In genomic region chr2:149098722-149099121, GRCh38 we compare ENCODE assay signal across 17 cellular contexts.
DNase-seq lines count a peak whose midpoint lies in the region; ATAC-seq, FAIRE-seq and TF ChIP-seq lines count a peak whose summit lies in the region.
"Had no signal": no experiment of that assay in that cellular context is flagged by ENCODE, and none has a peak within 500 bp of the region (broad histone marks: within the 10 kb centered on the region; RNA-seq: fewer than 3 reads in every experiment).

No MANE protein-coding gene starts in this region.

- no peaks in the 10 kb centered on the region for H3K9me1 ChIP-seq in endothelial cell of umbilical vein (replicated peaks; ENCODE audit: control insufficient read depth, extremely low read depth, insufficient read depth, low read length)

- no peaks in the 10 kb centered on the region for H3K36me3 ChIP-seq in endothelial cell of umbilical vein (ENCODE audit: control insufficient read depth in 2 of 2, extremely low read depth in 1 of 2, insufficient read depth in 2 of 2, low read length in 2 of 2)

- H3K79me2 ChIP-seq in endothelial cell of umbilical vein (ENCODE audit: control insufficient read depth, insufficient read depth, low read length), result no peaks in the 10 kb centered on the region
- H3K79me2 ChIP-seq: hepatocyte had no signal

- POLR2A ChIA-PET in endothelial cell of umbilical vein (lab: Charles Lee), result no interaction called here

- TF ChIP-seq CTCF in endothelial cell of umbilical vein (IDR thresholded peaks at IDR 0.05; ENCODE audit: extremely low read depth in 1 of 2, insufficient read depth in 1 of 2, low read depth in 1 of 2, low read length in 2 of 2) (no peak), nephron progenitor cell (IDR thresholded peaks at IDR 0.05) (no peak)

- no peak overlapping the region for H3K4me2 ChIP-seq in endothelial cell of umbilical vein (ENCODE audit: insufficient read depth, low read length)
- H3K4me2 ChIP-seq: hepatocyte had no signal

- BruUV-seq in endothelial cell of umbilical vein (replicated peaks; lab: Mats Ljungman, UMichigan), result no TSS peak

- H3K4me1 ChIP-seq in endothelial cell of umbilical vein (ENCODE audit: control insufficient read depth, extremely low read depth, insufficient read depth, low read length), result no peaks in the 10 kb centered on the region

- CTCF ChIA-PET in endothelial cell of umbilical vein (lab: Charles Lee), result interaction anchor here (0.6 kb wide), 1 partner anchor 1933 kb away, joined by 4 read pairs; no protein-coding TSS in a partner anchor

- no peak overlapping the region for H3K4me3 Mint-ChIP-seq in nephron progenitor cell
- H3K4me3 Mint-ChIP-seq: activated CD8-positive, alpha-beta memory T cell treated with anti-CD3 and anti-CD28 coated beads, Interleukin-2, amount 10 ng/mL, durations not matched to agents 7 days and 5 days; B cell; WTC11 had no signal

- no peak for TF ChIP-seq POLR2A in endothelial cell of umbilical vein (IDR thresholded peaks at IDR 0.05; ENCODE audit: low read depth, low read length)

- H3K27ac Mint-ChIP-seq in nephron progenitor cell, result peak overlapping the region; percentile 74
- H3K27ac Mint-ChIP-seq: activated CD8-positive, alpha-beta memory T cell treated with anti-CD3 and anti-CD28 coated beads, Interleukin-2, amount 10 ng/mL, durations not matched to agents 7 days and 5 days; B cell; WTC11 had no signal

- no peak overlapping the region for H3K27ac ChIP-seq in endothelial cell of umbilical vein (ENCODE audit: insufficient read depth, low read depth, low read length)
- H3K27ac ChIP-seq: hepatocyte had no signal

- no peak overlapping the region for H3K4me3 ChIP-seq in endothelial cell of umbilical vein (replicated peaks in 1 of 3; ENCODE audit: insufficient read depth in 1 of 3, low read depth in 1 of 3, low read length in 3 of 3)
- H3K4me3 ChIP-seq: hepatocyte had no signal

- H4K20me1 ChIP-seq in endothelial cell of umbilical vein (replicated peaks; ENCODE audit: control insufficient read depth, extremely low read depth, insufficient read depth, low read length), result no peaks in the 10 kb centered on the region

- peaks cover 4% of the 10 kb centered on the region for H3K36me3 Mint-ChIP-seq in nephron progenitor cell (ENCODE audit: low read depth)
- H3K36me3 Mint-ChIP-seq: activated CD8-positive, alpha-beta memory T cell treated with anti-CD3 and anti-CD28 coated beads, Interleukin-2, amount 10 ng/mL, durations not matched to agents 7 days and 5 days; WTC11 had no signal

- no peaks in the 10 kb centered on the region for H3K27me3 Mint-ChIP-seq in nephron progenitor cell (ENCODE audit: low read depth, poor library complexity)

- peaks cover 3% of the 10 kb centered on the region for H3K9me3 Mint-ChIP-seq in nephron progenitor cell
- H3K9me3 Mint-ChIP-seq: WTC11 had no signal

- H3K4me1 Mint-ChIP-seq in nephron progenitor cell, result peaks cover 33% of the 10 kb centered on the region
- H3K4me1 Mint-ChIP-seq: activated CD8-positive, alpha-beta memory T cell treated with anti-CD3 and anti-CD28 coated beads, Interleukin-2, amount 10 ng/mL, durations not matched to agents 7 days and 5 days; B cell had no signal

- ATAC-seq in HG03280 (IDR thresholded peaks at IDR 0.05; ENCODE audit: unreplicated experiment) (no peak), GM21619 (IDR thresholded peaks at IDR 0.05; ENCODE audit: unreplicated experiment) (no peak)
- ATAC-seq: activated CD8-positive, alpha-beta memory T cell treated with anti-CD3 and anti-CD28 coated beads, Interleukin-2, amount 10 ng/mL, durations not matched to agents 7 days and 5 days had no signal

- no peak overlapping the region for H2AFZ ChIP-seq in endothelial cell of umbilical vein (ENCODE audit: low read depth, low read length)
- H2AFZ ChIP-seq: hepatocyte had no signal

- no peak for FAIRE-seq in endothelial cell of umbilical vein (lab: Jason Lieb, UNC)
- FAIRE-seq: GM18507 had no signal

- H3K9me3 ChIP-seq in endothelial cell of umbilical vein (replicated peaks; ENCODE audit: control insufficient read depth, insufficient read depth, low read length), result no peaks in the 10 kb centered on the region

- no peak overlapping the region for H3K9ac ChIP-seq in endothelial cell of umbilical vein (replicated peaks; ENCODE audit: extremely low read depth, insufficient read depth, low read length)

- H3K27me3 ChIP-seq in endothelial cell of umbilical vein (ENCODE audit: control insufficient read depth in 2 of 2, insufficient read depth in 2 of 2, low read length in 2 of 2), result no peaks in the 10 kb centered on the region
- H3K27me3 ChIP-seq: hepatocyte had no signal

- dilution Hi-C loops in endothelial cell of umbilical vein (cut with MboI; ENCODE audit: extremely low pct_ligation_motif_present, low sequenced_read_pairs), result no loop called here

- peak; percentile 50 for DNase-seq in AG20443 (ENCODE audit: low spot score)
- DNase-seq in HuH-7.5 (ENCODE audit: low spot score), result peak; percentile 17
- peak; percentile 19 for DNase-seq in endothelial cell of umbilical vein (ENCODE audit: low read depth, low spot score)
- DNase-seq in nephron progenitor cell, result no peak
- no peak for DNase-seq in SKM-1 (lab: John Stamatoyannopoulos, UW; ENCODE audit: unreplicated experiment)
- DNase-seq in SKM-1 treated with dmso at 0.1 percent for 144 hours (lab: John Stamatoyannopoulos, UW; ENCODE audit: unreplicated experiment), result no peak
- DNase-seq: activated CD8-positive, alpha-beta memory T cell treated with anti-CD3 and anti-CD28 coated beads, Interleukin-2, amount 10 ng/mL, durations not matched to agents 7 days and 5 days; activated naive CD4-positive, alpha-beta T cell treated with Interleukin-2 at 50 U/mL for 16 hours; cerebellar nuclear complex; H7; NCI-H2107 had no signal

- intact Hi-C loops in endothelial cell of umbilical vein (cut with micrococcal nuclease), result no loop called here

TF ChIP-seq in endothelial cell of umbilical vein, 7 proteins besides CTCF, POLR2A, EP300 and RAD21:
- TF ChIP-seq POLR2AphosphoS5 (IDR thresholded peaks at IDR 0.05; ENCODE audit: insufficient read depth, low read depth, low read length), result no peak
- no peak for TF ChIP-seq MAX (IDR thresholded peaks at IDR 0.05; ENCODE audit: insufficient read depth, insufficient read length)
- no peak for TF ChIP-seq GATA2 (IDR thresholded peaks at IDR 0.05; ENCODE audit: insufficient read depth, insufficient read length, low read depth, low read length)
- TF ChIP-seq FOS (IDR thresholded peaks at IDR 0.05; ENCODE audit: borderline replicate concordance, insufficient read depth, low read length), result no peak
- no peak for TF ChIP-seq MYC (IDR thresholded peaks at IDR 0.05; ENCODE audit: low read depth, low read length)
- no peak for TF ChIP-seq JUN (IDR thresholded peaks at IDR 0.05; ENCODE audit: borderline replicate concordance, insufficient read depth, insufficient read length, low read depth)
- no peak for TF ChIP-seq EZH2 (IDR thresholded peaks at IDR 0.05; ENCODE audit: borderline replicate concordance, low read depth, low read length, severe bottlenecking)

Comparison
In these comparisons a context has a peak if more than half of its experiments do, and no peak if none do; other contexts are left out.
1. DNase-seq: peak in AG20443 (single experiment), HuH-7.5 (single experiment) and endothelial cell of umbilical vein (single experiment); none in nephron progenitor cell (single experiment), SKM-1 (single experiment) and SKM-1 treated with dmso at 0.1 percent for 144 hours (single experiment).